ENCODE assay signal across 1 cellular context in the genomic region with DNA sequence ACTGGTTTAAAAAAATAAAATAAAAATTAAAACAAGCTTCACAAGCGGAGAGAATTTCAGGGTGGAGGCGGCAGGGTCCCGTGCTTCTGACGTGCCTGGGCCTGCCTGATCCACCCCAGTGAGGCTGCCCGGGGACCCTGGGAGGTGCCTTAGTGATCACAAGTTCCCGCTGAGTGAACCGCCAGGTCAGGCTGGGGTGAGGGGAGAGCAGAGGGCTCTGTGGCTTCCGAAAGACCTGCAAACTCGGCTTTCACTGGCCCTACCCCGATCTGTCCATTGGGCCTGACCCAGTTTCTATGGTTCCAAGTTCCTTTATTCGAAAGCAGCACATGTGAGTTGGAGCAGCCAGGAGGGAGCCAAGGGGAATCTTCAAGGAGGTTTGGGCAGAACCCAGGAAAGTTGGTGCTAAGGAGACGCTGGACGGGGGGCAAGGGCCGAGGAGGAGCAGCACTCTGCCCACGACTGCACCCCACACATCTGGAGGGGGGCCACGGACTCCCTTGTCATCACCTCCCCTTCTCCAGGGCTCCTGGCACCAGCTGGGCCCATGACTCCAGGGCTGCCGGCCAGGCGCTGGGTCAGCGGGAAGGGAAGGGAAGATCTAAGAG.
TF ChIP-seq lines count a peak whose summit lies in the region.

No MANE protein-coding gene starts in this region.

TF ChIP-seq in HepG2, 621 proteins besides CTCF, POLR2A, EP300 and RAD21 (continued from another document):
- TF ChIP-seq, protein P1, sequence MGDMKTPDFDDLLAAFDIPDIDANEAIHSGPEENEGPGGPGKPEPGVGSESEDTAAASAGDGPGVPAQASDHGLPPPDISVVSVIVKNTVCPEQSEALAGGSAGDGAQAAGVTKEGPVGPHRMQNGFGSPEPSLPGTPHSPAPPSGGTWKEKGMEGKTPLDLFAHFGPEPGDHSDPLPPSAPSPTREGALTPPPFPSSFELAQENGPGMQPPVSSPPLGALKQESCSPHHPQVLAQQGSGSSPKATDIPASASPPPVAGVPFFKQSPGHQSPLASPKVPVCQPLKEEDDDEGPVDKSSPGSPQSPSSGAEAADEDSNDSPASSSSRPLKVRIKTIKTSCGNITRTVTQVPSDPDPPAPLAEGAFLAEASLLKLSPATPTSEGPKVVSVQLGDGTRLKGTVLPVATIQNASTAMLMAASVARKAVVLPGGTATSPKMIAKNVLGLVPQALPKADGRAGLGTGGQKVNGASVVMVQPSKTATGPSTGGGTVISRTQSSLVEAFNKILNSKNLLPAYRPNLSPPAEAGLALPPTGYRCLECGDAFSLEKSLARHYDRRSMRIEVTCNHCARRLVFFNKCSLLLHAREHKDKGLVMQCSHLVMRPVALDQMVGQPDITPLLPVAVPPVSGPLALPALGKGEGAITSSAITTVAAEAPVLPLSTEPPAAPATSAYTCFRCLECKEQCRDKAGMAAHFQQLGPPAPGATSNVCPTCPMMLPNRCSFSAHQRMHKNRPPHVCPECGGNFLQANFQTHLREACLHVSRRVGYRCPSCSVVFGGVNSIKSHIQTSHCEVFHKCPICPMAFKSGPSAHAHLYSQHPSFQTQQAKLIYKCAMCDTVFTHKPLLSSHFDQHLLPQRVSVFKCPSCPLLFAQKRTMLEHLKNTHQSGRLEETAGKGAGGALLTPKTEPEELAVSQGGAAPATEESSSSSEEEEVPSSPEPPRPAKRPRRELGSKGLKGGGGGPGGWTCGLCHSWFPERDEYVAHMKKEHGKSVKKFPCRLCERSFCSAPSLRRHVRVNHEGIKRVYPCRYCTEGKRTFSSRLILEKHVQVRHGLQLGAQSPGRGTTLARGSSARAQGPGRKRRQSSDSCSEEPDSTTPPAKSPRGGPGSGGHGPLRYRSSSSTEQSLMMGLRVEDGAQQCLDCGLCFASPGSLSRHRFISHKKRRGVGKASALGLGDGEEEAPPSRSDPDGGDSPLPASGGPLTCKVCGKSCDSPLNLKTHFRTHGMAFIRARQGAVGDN (CRISPR knock-in tag; IDR thresholded peaks at IDR 0.05) = peak; percentile 16; the same call in 1 of the 2 replicates
- 0 out of 2 replicates have a peak, but pooled peaks have one; percentile 51 for TF ChIP-seq ZNF563 (CRISPR knock-in tag; IDR thresholded peaks at IDR 0.05)
